Comparison of ENCODE assay signal across 1 cellular context in genomic region chr12:76060111-76060510, GRCh38.
TF ChIP-seq lines count a peak whose summit lies in the region.

No MANE protein-coding gene starts in this region.

TF ChIP-seq in SK-N-SH, 30 proteins besides CTCF, POLR2A, EP300 and RAD21 (continued from another document):
- TF ChIP-seq REST (IDR thresholded peaks at IDR 0.05; ENCODE audit: low read depth, low read length): no peak
- no peak for TF ChIP-seq GABPA (IDR thresholded peaks at IDR 0.05; ENCODE audit: low read depth)
- TF ChIP-seq ZBTB33 (IDR thresholded peaks at IDR 0.05; ENCODE audit: borderline replicate concordance, low read depth): no peak
- no peak for TF ChIP-seq NRF1 (IDR thresholded peaks at IDR 0.05; ENCODE audit: low read depth, low read length)
- TF ChIP-seq CHD2 (IDR thresholded peaks at IDR 0.05; ENCODE audit: low read length, partially characterized antibody): no peak
- no peak for TF ChIP-seq FOXJ3 (CRISPR knock-in tag; IDR thresholded peaks at IDR 0.05)
- no peak for TF ChIP-seq MXI1 (IDR thresholded peaks at IDR 0.05; ENCODE audit: low read depth, low read length)
- no peak for TF ChIP-seq TAF1 (IDR thresholded peaks at IDR 0.05; ENCODE audit: borderline replicate concordance, low read depth, low read length)
- TF ChIP-seq TEAD4 (IDR thresholded peaks at IDR 0.05; ENCODE audit: borderline replicate concordance, insufficient read depth): no peak
